25 cellular contexts compared by ENCODE assay signal in genomic region chr18:31701752-31702151, GRCh38. TPM values are rescaled to one million over a fixed set of nuclear protein-coding genes. Genes with fewer than 3 reads are reported as not detected.
"Had no signal": no experiment of that assay in that cellular context is flagged by ENCODE, and none has a peak within 500 bp of the region (broad histone marks: within the 10 kb centered on the region; RNA-seq: fewer than 3 reads in every experiment).

No MANE protein-coding gene starts in this region.

- H3K4me1 ChIP-seq: heart right ventricle, lower lobe of right lung, prostate gland, right atrium auricular region, testis, tibial artery had no signal

- H3K27me3 ChIP-seq: dorsolateral prefrontal cortex, heart right ventricle, right atrium auricular region, testis, tibial artery had no signal

- H3K4me3 ChIP-seq: dorsolateral prefrontal cortex, heart right ventricle, lower lobe of right lung, prostate gland, right atrium auricular region, testis, tibial artery had no signal

- H3K9me3 ChIP-seq: lower lobe of right lung, prostate gland, testis had no signal

- DNase-seq: dorsolateral prefrontal cortex; effector CD4-positive, alpha-beta T cell; foreskin fibroblast; glutamatergic neuron; heart right ventricle; hippocampal formation; islet precursor cell; left ventricle myocardium superior; lower lobe of right lung; naive thymus-derived CD8-positive, alpha-beta T cell; nephron progenitor cell; occipital lobe; stimulated activated CD4-positive, alpha-beta T cell treated with anti-CD3 and anti-CD28 coated beads, Interleukin-2, amount 100 ng/mL, for 24 hours; stimulated activated CD4-positive, alpha-beta T cell treated with anti-CD3 and anti-CD28 coated beads, Interleukin-4, amount 100 ng/mL, for 24 hours; stimulated activated naive CD4-positive, alpha-beta T cell treated with Interleukin-2 at 50 U/mL for 16 hours; substantia nigra; testis; tibial artery had no signal

- H3K36me3 ChIP-seq: heart right ventricle, lower lobe of right lung, prostate gland, right atrium auricular region, tibial artery had no signal

- H3K27ac ChIP-seq: dorsolateral prefrontal cortex, epithelial cell of prostate, heart right ventricle, lower lobe of right lung, prostate gland, right atrium auricular region, testis, tibial artery had no signal

RNA-seq across cellular contexts. Expression of gene B4GALT6, which starts 17.4 kb away (rescaled TPM):
- total RNA-seq: myocyte had no signal

RNA-seq across cellular contexts. Expression of gene SLC25A52, which starts 58.9 kb away (rescaled TPM):
- total RNA-seq: esophagus mucosa; left ventricle myocardium superior; lower lobe of right lung; mesenteric fat pad; myocyte; naive thymus-derived CD8-positive, alpha-beta T cell; occipital lobe; right atrium auricular region; sciatic nerve had no signal
